29 cellular contexts compared by ENCODE assay signal in genomic region chr18:8326763-8327394, GRCh38.
"Had no signal": no experiment of that assay in that cellular context is flagged by ENCODE, and none has a peak within 500 bp of the region (broad histone marks: within the 10 kb centered on the region; RNA-seq: fewer than 3 reads in every experiment).

No MANE protein-coding gene starts in this region.

- H3K27ac Mint-ChIP-seq: activated CD8-positive, alpha-beta T cell treated with anti-CD3 and anti-CD28 coated beads, Interleukin-2, amount 10 ng/mL, durations not matched to agents 7 days and 5 days; activated naive CD8-positive, alpha-beta T cell treated with anti-CD3 and anti-CD28 coated beads, Interleukin-2, amount 50 U/mL, for 24 hours; T-helper 17 cell; WTC11 had no signal

- H3K27ac ChIP-seq: body of pancreas, Peyer's patch, RWPE1, SJSA1 had no signal

- ATAC-seq: activated CD8-positive, alpha-beta T cell treated with anti-CD3 and anti-CD28 coated beads, Interleukin-2, amount 10 ng/mL, durations not matched to agents 7 days and 5 days; activated naive CD8-positive, alpha-beta T cell treated with anti-CD3 and anti-CD28 coated beads, Interleukin-2, amount 50 U/mL, for 24 hours; body of pancreas; T-helper 17 cell; WTC11 had no signal

- H3K4me3 ChIP-seq: ascending aorta, body of pancreas, MG63, Peyer's patch, SJSA1 had no signal

- H3K36me3 Mint-ChIP-seq: WTC11 had no signal

- H3K36me3 ChIP-seq: ascending aorta, MG63, Peyer's patch, SJSA1 had no signal

- H3K9me3 Mint-ChIP-seq: activated naive CD8-positive, alpha-beta T cell treated with anti-CD3 and anti-CD28 coated beads, Interleukin-2, amount 50 U/mL, for 24 hours; central memory CD8-positive, alpha-beta T cell had no signal

- H3K4me1 Mint-ChIP-seq: activated naive CD8-positive, alpha-beta T cell treated with anti-CD3 and anti-CD28 coated beads, Interleukin-2, amount 50 U/mL, for 24 hours; central memory CD8-positive, alpha-beta T cell; T-helper 17 cell; WTC11 had no signal

- DNase-seq: activated CD4-positive, alpha-beta T cell treated with anti-CD3 and anti-CD28 coated beads for 48 hours; activated CD4-positive, alpha-beta T cell treated with anti-CD3 and anti-CD28 coated beads, Interleukin-2, amount 50 U/mL, for 4 hours; activated CD4-positive, CD25-positive, alpha-beta regulatory T cell treated with anti-CD3 and anti-CD28 coated beads, Interleukin-2, amount 50 U/mL, for 72 hours; activated CD8-positive, alpha-beta memory T cell treated with anti-CD3 and anti-CD28 coated beads, Interleukin-2, amount 50 U/mL, for 48 hours; activated CD8-positive, alpha-beta T cell treated with anti-CD3 and anti-CD28 coated beads, Interleukin-2, amount 10 ng/mL, durations not matched to agents 7 days and 5 days; activated naive CD4-positive, alpha-beta T cell treated with anti-CD3 and anti-CD28 coated beads, Interleukin-2, amount 50 U/mL, for 16 hours; activated naive CD8-positive, alpha-beta T cell treated with anti-CD3 and anti-CD28 coated beads, Interleukin-2, amount 50 U/mL, for 24 hours; activated T-cell treated with anti-CD3 and anti-CD28 coated beads, Interleukin-2, amount 50 U/mL, for 1 hour; amniotic stem cell; body of pancreas; MG63; MV-4-11; NCI-H1092 treated with DMSO at 0.1 percent for 48 hours; NCI-H1417 treated with DMSO at 0.1 percent for 48 hours; NCI-H1694 treated with DMSO at 0.1 percent for 48 hours; NCI-H2029 treated with DMSO at 0.1 percent for 48 hours; NCI-H345; NCI-H510A; NCI-H526 treated with DMSO at 0.1 percent for 48 hours; NCI-H82; Peyer's patch; SHP77; T-helper 17 cell; T-helper 9 cell had no signal

- H3K27me3 ChIP-seq: ascending aorta, body of pancreas, MG63, Peyer's patch, SJSA1 had no signal

- H3K27me3 Mint-ChIP-seq: activated naive CD8-positive, alpha-beta T cell treated with anti-CD3 and anti-CD28 coated beads, Interleukin-2, amount 50 U/mL, for 24 hours; central memory CD8-positive, alpha-beta T cell; T-helper 17 cell had no signal

- H3K4me1 ChIP-seq: body of pancreas had no signal

- H3K9me3 ChIP-seq: ascending aorta, body of pancreas, MG63, Peyer's patch, SJSA1 had no signal

- H3K4me3 Mint-ChIP-seq: activated CD8-positive, alpha-beta T cell treated with anti-CD3 and anti-CD28 coated beads, Interleukin-2, amount 10 ng/mL, durations not matched to agents 7 days and 5 days; activated naive CD8-positive, alpha-beta T cell treated with anti-CD3 and anti-CD28 coated beads, Interleukin-2, amount 50 U/mL, for 24 hours; central memory CD8-positive, alpha-beta T cell; T-helper 17 cell; WTC11 had no signal
